8 cellular contexts compared by ENCODE assay signal in the genomic region with DNA sequence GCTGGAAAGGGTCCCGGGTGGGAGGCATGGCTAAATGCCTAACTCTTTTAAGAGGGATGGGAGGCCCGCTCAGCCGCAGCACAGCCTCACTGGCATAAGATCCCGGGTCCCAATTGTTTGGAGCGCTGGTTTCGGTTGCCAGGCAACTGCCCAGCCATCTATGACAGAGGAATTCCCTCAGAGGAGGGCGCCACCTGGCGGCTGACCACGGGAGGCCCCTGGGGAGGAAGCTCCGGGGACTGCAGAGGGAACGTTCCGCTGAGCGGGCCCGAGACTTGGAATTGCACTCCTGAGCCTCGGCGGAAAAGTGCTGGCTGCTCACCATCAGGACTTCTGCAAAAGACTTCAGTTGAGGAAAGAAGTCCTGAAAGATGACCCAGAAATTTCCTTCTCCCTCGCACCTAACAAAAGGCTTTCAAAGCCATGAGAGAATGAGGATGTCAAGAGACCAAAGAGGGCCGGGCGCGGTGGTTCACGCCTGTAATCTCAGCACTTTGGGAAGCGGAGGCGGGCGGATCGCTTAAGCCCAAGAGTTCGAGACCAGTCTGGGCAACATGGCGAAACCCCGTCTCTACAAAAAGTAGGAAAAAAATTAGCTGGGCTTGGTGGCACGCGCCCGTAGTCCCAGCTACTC. TPM values are rescaled to one million over a fixed set of nuclear protein-coding genes. Genes with fewer than 3 reads are reported as not detected.
DNase-seq lines count a peak whose midpoint lies in the region; ATAC-seq, FAIRE-seq and TF ChIP-seq lines count a peak whose summit lies in the region.

No MANE protein-coding gene starts in this region.

- FAIRE-seq in bronchial epithelial cell (lab: Jason Lieb, UNC): no peak

- H3K9me3 Mint-ChIP-seq in WTC11 (no peaks in the 10 kb centered on the region), immature natural killer cell (peaks cover 0 to 2% (median 0%) of the 10 kb centered on the region in 6 donors)

- H3K36me3 Mint-ChIP-seq in WTC11 (no peaks in the 10 kb centered on the region), immature natural killer cell (no peaks in the 10 kb centered on the region)

- peak; percentile 92 for DNase-seq in NCI-H2171 (lab: John Stamatoyannopoulos, UW)
- DNase-seq in WTC11 (ENCODE audit: low spot score): peak; percentile 100
- peak; percentile 74 for DNase-seq in bronchial epithelial cell (ENCODE audit: low read depth)
- peak; percentile 85 to 86 (median 85) for DNase-seq in immature natural killer cell
- DNase-seq in smooth muscle cell of the brain vasculature (ENCODE audit: low read depth, low spot score): peak; percentile 57

- TF ChIP-seq CTCF in WTC11 (IDR thresholded peaks at IDR 0.05) (peak; percentile 96), bronchial epithelial cell (IDR thresholded peaks at IDR 0.05; ENCODE audit: insufficient read depth, low read length, severe bottlenecking) (peak; percentile 96)

- H3K27me3 Mint-ChIP-seq in WTC11 (ENCODE audit: low read depth) (peaks cover 82% of the 10 kb centered on the region), immature natural killer cell (ENCODE audit: low read depth in 3 of 3) (peaks cover 18 to 47% (median 23%) of the 10 kb centered on the region in 3 donors)

- POLR2A ChIA-PET in WTC11 (lab: Charles Lee): interaction anchor here (0.5 to 2.9 kb wide), 4 partner anchors 13 to 286 kb away, joined by 3 to 13 read pairs (median 4); no protein-coding TSS in a partner anchor

- H3K27me3 ChIP-seq in bronchial epithelial cell (ENCODE audit: control insufficient read depth, insufficient read depth, low read length): peaks cover 1% of the 10 kb centered on the region

- CTCF ChIA-PET in WTC11 (lab: Charles Lee): interaction anchor here (0.6 to 3.6 kb wide), 44 partner anchors 8 to 421 kb away, joined by 3 to 58 read pairs (median 4); a partner anchor contains a TSS

- H3K36me3 ChIP-seq in bronchial epithelial cell (ENCODE audit: control insufficient read depth, insufficient read depth, low read length): no peaks in the 10 kb centered on the region

- H3K4me1 Mint-ChIP-seq in WTC11 (peaks cover 10% of the 10 kb centered on the region), immature natural killer cell (peaks cover 26 to 29% of the 10 kb centered on the region in 2 donors)

- no peak overlapping the region for H3K4me3 ChIP-seq in bronchial epithelial cell (ENCODE audit: low read depth, low read length)

- ATAC-seq in GM18498 (IDR thresholded peaks at IDR 0.05; ENCODE audit: unreplicated experiment) (peak; percentile 70), HG03039 (IDR thresholded peaks at IDR 0.05; ENCODE audit: unreplicated experiment) (peak; percentile 60), WTC11 (peak; percentile 85), HG03457 (IDR thresholded peaks at IDR 0.05; ENCODE audit: unreplicated experiment) (no peak)

- H3K27ac Mint-ChIP-seq in WTC11 (no peak overlapping the region), immature natural killer cell (peak overlapping the region; percentile 73 to 90 (median 85))

- H3K4me3 Mint-ChIP-seq in WTC11: peak overlapping the region; percentile 79
- peak overlapping the region; percentile 84 to 93 (median 87) for H3K4me3 Mint-ChIP-seq in immature natural killer cell

TF ChIP-seq in WTC11, 78 proteins besides CTCF, POLR2A, EP300 and RAD21 (continues in another document):
- TF ChIP-seq ETV6 (CRISPR knock-in tag; IDR thresholded peaks at IDR 0.05) (0 out of 2 replicates have a peak, but pooled peaks have one; percentile 56), TEAD1 (CRISPR knock-in tag; IDR thresholded peaks at IDR 0.05) (peak; percentile 46; the same call in 1 of the 2 replicates)
- TF ChIP-seq, protein P1, sequence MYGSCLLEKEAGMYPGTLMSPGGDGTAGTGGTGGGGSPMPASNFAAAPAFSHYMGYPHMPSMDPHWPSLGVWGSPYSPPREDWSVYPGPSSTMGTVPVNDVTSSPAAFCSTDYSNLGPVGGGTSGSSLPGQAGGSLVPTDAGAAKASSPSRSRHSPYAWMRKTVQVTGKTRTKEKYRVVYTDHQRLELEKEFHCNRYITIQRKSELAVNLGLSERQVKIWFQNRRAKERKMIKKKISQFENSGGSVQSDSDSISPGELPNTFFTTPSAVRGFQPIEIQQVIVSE (CRISPR knock-in tag; IDR thresholded peaks at IDR 0.05; ENCODE audit: borderline replicate concordance): no peak
- TF ChIP-seq, protein P2, sequence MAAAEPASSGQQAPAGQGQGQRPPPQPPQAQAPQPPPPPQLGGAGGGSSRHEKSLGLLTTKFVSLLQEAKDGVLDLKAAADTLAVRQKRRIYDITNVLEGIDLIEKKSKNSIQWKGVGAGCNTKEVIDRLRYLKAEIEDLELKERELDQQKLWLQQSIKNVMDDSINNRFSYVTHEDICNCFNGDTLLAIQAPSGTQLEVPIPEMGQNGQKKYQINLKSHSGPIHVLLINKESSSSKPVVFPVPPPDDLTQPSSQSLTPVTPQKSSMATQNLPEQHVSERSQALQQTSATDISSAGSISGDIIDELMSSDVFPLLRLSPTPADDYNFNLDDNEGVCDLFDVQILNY (CRISPR knock-in tag; IDR thresholded peaks at IDR 0.05): 0 out of 2 replicates have a peak, but pooled peaks have one; percentile 65
- TF ChIP-seq, protein P3, sequence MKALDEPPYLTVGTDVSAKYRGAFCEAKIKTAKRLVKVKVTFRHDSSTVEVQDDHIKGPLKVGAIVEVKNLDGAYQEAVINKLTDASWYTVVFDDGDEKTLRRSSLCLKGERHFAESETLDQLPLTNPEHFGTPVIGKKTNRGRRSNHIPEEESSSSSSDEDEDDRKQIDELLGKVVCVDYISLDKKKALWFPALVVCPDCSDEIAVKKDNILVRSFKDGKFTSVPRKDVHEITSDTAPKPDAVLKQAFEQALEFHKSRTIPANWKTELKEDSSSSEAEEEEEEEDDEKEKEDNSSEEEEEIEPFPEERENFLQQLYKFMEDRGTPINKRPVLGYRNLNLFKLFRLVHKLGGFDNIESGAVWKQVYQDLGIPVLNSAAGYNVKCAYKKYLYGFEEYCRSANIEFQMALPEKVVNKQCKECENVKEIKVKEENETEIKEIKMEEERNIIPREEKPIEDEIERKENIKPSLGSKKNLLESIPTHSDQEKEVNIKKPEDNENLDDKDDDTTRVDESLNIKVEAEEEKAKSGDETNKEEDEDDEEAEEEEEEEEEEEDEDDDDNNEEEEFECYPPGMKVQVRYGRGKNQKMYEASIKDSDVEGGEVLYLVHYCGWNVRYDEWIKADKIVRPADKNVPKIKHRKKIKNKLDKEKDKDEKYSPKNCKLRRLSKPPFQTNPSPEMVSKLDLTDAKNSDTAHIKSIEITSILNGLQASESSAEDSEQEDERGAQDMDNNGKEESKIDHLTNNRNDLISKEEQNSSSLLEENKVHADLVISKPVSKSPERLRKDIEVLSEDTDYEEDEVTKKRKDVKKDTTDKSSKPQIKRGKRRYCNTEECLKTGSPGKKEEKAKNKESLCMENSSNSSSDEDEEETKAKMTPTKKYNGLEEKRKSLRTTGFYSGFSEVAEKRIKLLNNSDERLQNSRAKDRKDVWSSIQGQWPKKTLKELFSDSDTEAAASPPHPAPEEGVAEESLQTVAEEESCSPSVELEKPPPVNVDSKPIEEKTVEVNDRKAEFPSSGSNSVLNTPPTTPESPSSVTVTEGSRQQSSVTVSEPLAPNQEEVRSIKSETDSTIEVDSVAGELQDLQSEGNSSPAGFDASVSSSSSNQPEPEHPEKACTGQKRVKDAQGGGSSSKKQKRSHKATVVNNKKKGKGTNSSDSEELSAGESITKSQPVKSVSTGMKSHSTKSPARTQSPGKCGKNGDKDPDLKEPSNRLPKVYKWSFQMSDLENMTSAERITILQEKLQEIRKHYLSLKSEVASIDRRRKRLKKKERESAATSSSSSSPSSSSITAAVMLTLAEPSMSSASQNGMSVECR (CRISPR knock-in tag; IDR thresholded peaks at IDR 0.05; ENCODE audit: borderline replicate concordance): peak; percentile 76; the same call in 1 of the 2 replicates
- TF ChIP-seq, protein P4, sequence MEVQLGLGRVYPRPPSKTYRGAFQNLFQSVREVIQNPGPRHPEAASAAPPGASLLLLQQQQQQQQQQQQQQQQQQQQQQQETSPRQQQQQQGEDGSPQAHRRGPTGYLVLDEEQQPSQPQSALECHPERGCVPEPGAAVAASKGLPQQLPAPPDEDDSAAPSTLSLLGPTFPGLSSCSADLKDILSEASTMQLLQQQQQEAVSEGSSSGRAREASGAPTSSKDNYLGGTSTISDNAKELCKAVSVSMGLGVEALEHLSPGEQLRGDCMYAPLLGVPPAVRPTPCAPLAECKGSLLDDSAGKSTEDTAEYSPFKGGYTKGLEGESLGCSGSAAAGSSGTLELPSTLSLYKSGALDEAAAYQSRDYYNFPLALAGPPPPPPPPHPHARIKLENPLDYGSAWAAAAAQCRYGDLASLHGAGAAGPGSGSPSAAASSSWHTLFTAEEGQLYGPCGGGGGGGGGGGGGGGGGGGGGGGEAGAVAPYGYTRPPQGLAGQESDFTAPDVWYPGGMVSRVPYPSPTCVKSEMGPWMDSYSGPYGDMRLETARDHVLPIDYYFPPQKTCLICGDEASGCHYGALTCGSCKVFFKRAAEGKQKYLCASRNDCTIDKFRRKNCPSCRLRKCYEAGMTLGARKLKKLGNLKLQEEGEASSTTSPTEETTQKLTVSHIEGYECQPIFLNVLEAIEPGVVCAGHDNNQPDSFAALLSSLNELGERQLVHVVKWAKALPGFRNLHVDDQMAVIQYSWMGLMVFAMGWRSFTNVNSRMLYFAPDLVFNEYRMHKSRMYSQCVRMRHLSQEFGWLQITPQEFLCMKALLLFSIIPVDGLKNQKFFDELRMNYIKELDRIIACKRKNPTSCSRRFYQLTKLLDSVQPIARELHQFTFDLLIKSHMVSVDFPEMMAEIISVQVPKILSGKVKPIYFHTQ (CRISPR knock-in tag; IDR thresholded peaks at IDR 0.05): no peak

RNA-seq across cellular contexts. Expression of a gene that starts 1.1 kb away (rescaled TPM):
- total RNA-seq in WTC11 (2021) (1.1 to 1.5 TPM (median 1.3 TPM) in 3 replicates), bronchial epithelial cell (under 0.01 TPM in 1 of 2 replicates, not detected in the other)
- polyA plus RNA-seq in immature natural killer cell: 1 to 10 TPM in 2 of 3 donors, under 1 TPM in 1; 0.54 to 6.2 (median 3.0) TPM

RNA-seq across cellular contexts. Expression of a gene that starts 22.2 kb away (rescaled TPM):
- total RNA-seq in WTC11 (2021) (15.6 to 18.7 TPM (median 16.0 TPM) in 3 replicates), bronchial epithelial cell (52.7 and 56.3 TPM in 2 replicates)
- polyA plus RNA-seq in immature natural killer cell: 10 to 100 TPM; 32.4 to 44.3 (median 44.3) TPM

RNA-seq across cellular contexts. Expression of a gene that starts 37.0 kb away (rescaled TPM):
- total RNA-seq in WTC11 (2021) (35.2 to 43.0 TPM (median 37.3 TPM) in 3 replicates), bronchial epithelial cell (96.9 and 157 TPM in 2 replicates)
- 1 to 10 TPM; 2.5 to 3.3 (median 2.7) TPM for polyA plus RNA-seq in immature natural killer cell
